1 cellular context compared by ENCODE assay signal in genomic region chr16:89322381-89323119, GRCh38.
TF ChIP-seq lines count a peak whose summit lies in the region.

No MANE protein-coding gene starts in this region.

TF ChIP-seq in K562, 482 proteins besides CTCF, POLR2A, EP300 and RAD21 (continued from another document):
- peak; percentile 38; the same call in 1 of the 2 replicates for TF ChIP-seq MGA (IDR thresholded peaks at IDR 0.05)
- no peak for TF ChIP-seq PTTG1 (tag; IDR thresholded peaks at IDR 0.05; ENCODE audit: low read depth)
- peak; percentile 70; the same call in 1 of the 2 replicates for TF ChIP-seq VEZF1 (CRISPR knock-in tag; IDR thresholded peaks at IDR 0.05)
- TF ChIP-seq ETV1 (tag; conservative IDR thresholded peaks at IDR 0.05; ENCODE audit: low read depth) = peak; percentile 46; the same call in 1 of the 2 replicates
- TF ChIP-seq L3MBTL2 (IDR thresholded peaks at IDR 0.05) = peak; percentile 63
- no peak for TF ChIP-seq NEUROD1 (IDR thresholded peaks at IDR 0.05; ENCODE audit: borderline replicate concordance, low read depth, low read length, partially characterized antibody)
- TF ChIP-seq BHLHE40 (IDR thresholded peaks at IDR 0.05; ENCODE audit: low read length) = peak; percentile 84
- TF ChIP-seq MYC (IDR thresholded peaks at IDR 0.05; ENCODE audit: low read depth, low read length) = peak; percentile 58; the same call in 1 of the 2 replicates
- no peak for TF ChIP-seq MYC (CRISPR knock-in tag; IDR thresholded peaks at IDR 0.05; ENCODE audit: borderline replicate concordance, low read depth)
- TF ChIP-seq BRD9 (IDR thresholded peaks at IDR 0.05; ENCODE audit: low read depth, partially characterized antibody) = no peak
- TF ChIP-seq E2F6 (IDR thresholded peaks at IDR 0.05; ENCODE audit: borderline replicate concordance in 1 of 2, extremely low read depth in 1 of 2, insufficient read depth in 1 of 2, insufficient read length in 1 of 2, low read depth in 1 of 2, low read length in 1 of 2, poor library complexity in 1 of 2, severe bottlenecking in 1 of 2) = peak in 1 of 2 experiments; percentile 53
- no peak for TF ChIP-seq SNRNP70 (optimal IDR thresholded peaks at IDR 0.05; ENCODE audit: low read depth, low read length)
- peak; percentile 68 for TF ChIP-seq RAD51 (IDR thresholded peaks at IDR 0.05; ENCODE audit: borderline replicate concordance, low read depth)
TF ChIP-seq in K562: peak in this region for 17.
